1 cellular context compared by ENCODE assay signal in genomic region chr13:101417501-101417900, GRCh38.
TF ChIP-seq lines count a peak whose summit lies in the region.

No MANE protein-coding gene starts in this region.

TF ChIP-seq in neural cell, 6 proteins besides CTCF, POLR2A, EP300 and RAD21 (continued from another document):
- TF ChIP-seq REST (IDR thresholded peaks at IDR 0.05; ENCODE audit: borderline replicate concordance) = no peak
